In the genomic region with DNA sequence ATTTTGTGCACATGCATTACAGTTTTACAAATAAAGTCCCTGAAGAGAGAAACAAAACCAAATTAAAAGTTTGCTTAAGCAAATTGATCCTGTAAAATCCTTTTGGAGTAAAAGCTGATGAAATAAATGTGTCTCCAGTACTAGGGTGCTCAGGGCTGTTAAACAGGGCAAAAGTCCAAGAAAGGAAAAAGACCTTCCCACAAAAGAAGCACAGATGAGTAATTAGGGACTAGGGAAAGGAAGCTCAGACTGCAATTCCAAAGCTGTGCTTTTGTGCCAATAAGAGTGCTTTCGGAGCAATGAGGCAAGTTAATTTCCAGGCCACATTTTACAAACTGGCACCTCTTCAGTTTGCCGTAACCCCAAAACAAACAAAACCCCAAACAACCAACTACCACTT, we compare ENCODE assay signal across 1 cellular context.
TF ChIP-seq lines count a peak whose summit lies in the region.

No MANE protein-coding gene starts in this region.

TF ChIP-seq in GM23338, 12 proteins besides CTCF, POLR2A, EP300 and RAD21 (continued from another document):
- TF ChIP-seq, protein P1, sequence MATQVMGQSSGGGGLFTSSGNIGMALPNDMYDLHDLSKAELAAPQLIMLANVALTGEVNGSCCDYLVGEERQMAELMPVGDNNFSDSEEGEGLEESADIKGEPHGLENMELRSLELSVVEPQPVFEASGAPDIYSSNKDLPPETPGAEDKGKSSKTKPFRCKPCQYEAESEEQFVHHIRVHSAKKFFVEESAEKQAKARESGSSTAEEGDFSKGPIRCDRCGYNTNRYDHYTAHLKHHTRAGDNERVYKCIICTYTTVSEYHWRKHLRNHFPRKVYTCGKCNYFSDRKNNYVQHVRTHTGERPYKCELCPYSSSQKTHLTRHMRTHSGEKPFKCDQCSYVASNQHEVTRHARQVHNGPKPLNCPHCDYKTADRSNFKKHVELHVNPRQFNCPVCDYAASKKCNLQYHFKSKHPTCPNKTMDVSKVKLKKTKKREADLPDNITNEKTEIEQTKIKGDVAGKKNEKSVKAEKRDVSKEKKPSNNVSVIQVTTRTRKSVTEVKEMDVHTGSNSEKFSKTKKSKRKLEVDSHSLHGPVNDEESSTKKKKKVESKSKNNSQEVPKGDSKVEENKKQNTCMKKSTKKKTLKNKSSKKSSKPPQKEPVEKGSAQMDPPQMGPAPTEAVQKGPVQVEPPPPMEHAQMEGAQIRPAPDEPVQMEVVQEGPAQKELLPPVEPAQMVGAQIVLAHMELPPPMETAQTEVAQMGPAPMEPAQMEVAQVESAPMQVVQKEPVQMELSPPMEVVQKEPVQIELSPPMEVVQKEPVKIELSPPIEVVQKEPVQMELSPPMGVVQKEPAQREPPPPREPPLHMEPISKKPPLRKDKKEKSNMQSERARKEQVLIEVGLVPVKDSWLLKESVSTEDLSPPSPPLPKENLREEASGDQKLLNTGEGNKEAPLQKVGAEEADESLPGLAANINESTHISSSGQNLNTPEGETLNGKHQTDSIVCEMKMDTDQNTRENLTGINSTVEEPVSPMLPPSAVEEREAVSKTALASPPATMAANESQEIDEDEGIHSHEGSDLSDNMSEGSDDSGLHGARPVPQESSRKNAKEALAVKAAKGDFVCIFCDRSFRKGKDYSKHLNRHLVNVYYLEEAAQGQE (IDR thresholded peaks at IDR 0.05; ENCODE audit: unreplicated experiment) = no peak
- TF ChIP-seq POLR2AphosphoS5 (IDR thresholded peaks at IDR 0.05; ENCODE audit: low read depth) (no peak), CREB1 (CRISPR knock-in tag; IDR thresholded peaks at IDR 0.05; ENCODE audit: low read depth) (no peak), EZH2 (IDR thresholded peaks at IDR 0.05; ENCODE audit: low read depth, unreplicated experiment) (no peak), EZH2phosphoT487 (IDR thresholded peaks at IDR 0.05; ENCODE audit: unreplicated experiment) (no peak)
- TF ChIP-seq, protein P2, sequence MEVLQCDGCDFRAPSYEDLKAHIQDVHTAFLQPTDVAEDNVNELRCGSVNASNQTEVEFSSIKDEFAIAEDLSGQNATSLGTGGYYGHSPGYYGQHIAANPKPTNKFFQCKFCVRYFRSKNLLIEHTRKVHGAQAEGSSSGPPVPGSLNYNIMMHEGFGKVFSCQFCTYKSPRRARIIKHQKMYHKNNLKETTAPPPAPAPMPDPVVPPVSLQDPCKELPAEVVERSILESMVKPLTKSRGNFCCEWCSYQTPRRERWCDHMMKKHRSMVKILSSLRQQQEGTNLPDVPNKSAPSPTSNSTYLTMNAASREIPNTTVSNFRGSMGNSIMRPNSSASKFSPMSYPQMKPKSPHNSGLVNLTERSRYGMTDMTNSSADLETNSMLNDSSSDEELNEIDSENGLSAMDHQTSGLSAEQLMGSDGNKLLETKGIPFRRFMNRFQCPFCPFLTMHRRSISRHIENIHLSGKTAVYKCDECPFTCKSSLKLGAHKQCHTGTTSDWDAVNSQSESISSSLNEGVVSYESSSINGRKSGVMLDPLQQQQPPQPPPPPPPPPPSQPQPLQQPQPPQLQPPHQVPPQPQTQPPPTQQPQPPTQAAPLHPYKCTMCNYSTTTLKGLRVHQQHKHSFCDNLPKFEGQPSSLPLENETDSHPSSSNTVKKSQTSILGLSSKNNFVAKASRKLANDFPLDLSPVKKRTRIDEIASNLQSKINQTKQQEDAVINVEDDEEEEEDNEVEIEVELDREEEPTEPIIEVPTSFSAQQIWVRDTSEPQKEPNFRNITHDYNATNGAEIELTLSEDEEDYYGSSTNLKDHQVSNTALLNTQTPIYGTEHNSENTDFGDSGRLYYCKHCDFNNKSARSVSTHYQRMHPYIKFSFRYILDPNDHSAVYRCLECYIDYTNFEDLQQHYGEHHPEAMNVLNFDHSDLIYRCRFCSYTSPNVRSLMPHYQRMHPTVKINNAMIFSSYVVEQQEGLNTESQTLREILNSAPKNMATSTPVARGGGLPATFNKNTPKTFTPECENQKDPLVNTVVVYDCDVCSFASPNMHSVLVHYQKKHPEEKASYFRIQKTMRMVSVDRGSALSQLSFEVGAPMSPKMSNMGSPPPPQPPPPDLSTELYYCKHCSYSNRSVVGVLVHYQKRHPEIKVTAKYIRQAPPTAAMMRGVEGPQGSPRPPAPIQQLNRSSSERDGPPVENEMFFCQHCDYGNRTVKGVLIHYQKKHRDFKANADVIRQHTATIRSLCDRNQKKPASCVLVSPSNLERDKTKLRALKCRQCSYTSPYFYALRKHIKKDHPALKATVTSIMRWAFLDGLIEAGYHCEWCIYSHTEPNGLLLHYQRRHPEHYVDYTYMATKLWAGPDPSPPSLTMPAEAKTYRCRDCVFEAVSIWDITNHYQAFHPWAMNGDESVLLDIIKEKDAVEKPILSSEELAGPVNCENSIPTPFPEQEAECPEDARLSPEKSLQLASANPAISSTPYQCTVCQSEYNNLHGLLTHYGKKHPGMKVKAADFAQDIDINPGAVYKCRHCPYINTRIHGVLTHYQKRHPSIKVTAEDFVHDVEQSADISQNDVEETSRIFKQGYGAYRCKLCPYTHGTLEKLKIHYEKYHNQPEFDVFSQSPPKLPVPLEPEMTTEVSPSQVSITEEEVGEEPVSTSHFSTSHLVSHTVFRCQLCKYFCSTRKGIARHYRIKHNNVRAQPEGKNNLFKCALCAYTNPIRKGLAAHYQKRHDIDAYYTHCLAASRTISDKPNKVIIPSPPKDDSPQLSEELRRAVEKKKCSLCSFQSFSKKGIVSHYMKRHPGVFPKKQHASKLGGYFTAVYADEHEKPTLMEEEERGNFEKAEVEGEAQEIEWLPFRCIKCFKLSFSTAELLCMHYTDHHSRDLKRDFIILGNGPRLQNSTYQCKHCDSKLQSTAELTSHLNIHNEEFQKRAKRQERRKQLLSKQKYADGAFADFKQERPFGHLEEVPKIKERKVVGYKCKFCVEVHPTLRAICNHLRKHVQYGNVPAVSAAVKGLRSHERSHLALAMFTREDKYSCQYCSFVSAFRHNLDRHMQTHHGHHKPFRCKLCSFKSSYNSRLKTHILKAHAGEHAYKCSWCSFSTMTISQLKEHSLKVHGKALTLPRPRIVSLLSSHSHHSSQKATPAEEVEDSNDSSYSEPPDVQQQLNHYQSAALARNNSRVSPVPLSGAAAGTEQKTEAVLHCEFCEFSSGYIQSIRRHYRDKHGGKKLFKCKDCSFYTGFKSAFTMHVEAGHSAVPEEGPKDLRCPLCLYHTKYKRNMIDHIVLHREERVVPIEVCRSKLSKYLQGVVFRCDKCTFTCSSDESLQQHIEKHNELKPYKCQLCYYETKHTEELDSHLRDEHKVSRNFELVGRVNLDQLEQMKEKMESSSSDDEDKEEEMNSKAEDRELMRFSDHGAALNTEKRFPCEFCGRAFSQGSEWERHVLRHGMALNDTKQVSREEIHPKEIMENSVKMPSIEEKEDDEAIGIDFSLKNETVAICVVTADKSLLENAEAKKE (CRISPR knock-in tag; IDR thresholded peaks at IDR 0.05) = no peak
